ENCODE assay signal across 21 cellular contexts in genomic region chr19:9054768-9055167, GRCh38. TPM values are rescaled to one million over a fixed set of nuclear protein-coding genes. Genes with fewer than 3 reads are reported as not detected.
DNase-seq lines count a peak whose midpoint lies in the region; ATAC-seq and TF ChIP-seq lines count a peak whose summit lies in the region.
"Had no signal": no experiment of that assay in that cellular context is flagged by ENCODE, and none has a peak within 500 bp of the region (broad histone marks: within the 10 kb centered on the region; RNA-seq: fewer than 3 reads in every experiment).

No MANE protein-coding gene starts in this region.

- H4K20me1 ChIP-seq in PC-9 (ENCODE audit: insufficient read depth): no peaks in the 10 kb centered on the region
- no peaks in the 10 kb centered on the region for H4K20me1 ChIP-seq in hepatocyte (ENCODE audit: insufficient read depth, poor library complexity, severe bottlenecking)

- H3K4me2 ChIP-seq in PC-9: peak overlapping the region; percentile 71
- H3K4me2 ChIP-seq in hepatocyte: peak overlapping the region; percentile 25

- WGBS in hepatocyte (ENCODE audit: low lambda C conversion rate, missing lambda C conversion rate): 5% methylated on average over 5 of the region's 8 CpGs

- H3K27me3 ChIP-seq in H7 (ENCODE audit: control insufficient read depth, insufficient read depth, low read length) (no peaks in the 10 kb centered on the region), PC-9 (ENCODE audit: insufficient read depth, low read depth) (no peaks in the 10 kb centered on the region), hepatocyte (no peaks in the 10 kb centered on the region)
- H3K27me3 ChIP-seq: neutrophil, tibial nerve had no signal

- ATAC-seq in GM18511 (IDR thresholded peaks at IDR 0.05; ENCODE audit: unreplicated experiment) (no peak), GM18909 (IDR thresholded peaks at IDR 0.05; ENCODE audit: poor library complexity, unreplicated experiment) (no peak), HG02973 (IDR thresholded peaks at IDR 0.05; ENCODE audit: unreplicated experiment) (no peak), GM18868 (IDR thresholded peaks at IDR 0.05; ENCODE audit: unreplicated experiment) (no peak)
- ATAC-seq: sciatic nerve had no signal

- peaks cover 73% of the 10 kb centered on the region for H3K4me1 ChIP-seq in PC-9 (replicated peaks; ENCODE audit: insufficient read depth)
- no peaks in the 10 kb centered on the region for H3K4me1 ChIP-seq in hepatocyte (ENCODE audit: insufficient read depth)
- H3K4me1 ChIP-seq: tibial nerve had no signal

- no peak overlapping the region for H3K4me3 ChIP-seq in H7 (ENCODE audit: insufficient read depth, low read depth, low read length)
- peak overlapping the region; percentile 35; the same call in 1 of the 2 replicates for H3K4me3 ChIP-seq in PC-9
- H3K4me3 ChIP-seq in hepatocyte: no peak overlapping the region
- H3K4me3 ChIP-seq: lung, tibial nerve had no signal

- no peaks in the 10 kb centered on the region for H3K27me3 Mint-ChIP-seq in progenitor cell of endocrine pancreas

- TF ChIP-seq CTCF in PC-9 (conservative IDR thresholded peaks at IDR 0.05) (no peak), hepatocyte (IDR thresholded peaks at IDR 0.05; ENCODE audit: poor library complexity) (no peak), progenitor cell of endocrine pancreas (IDR thresholded peaks at IDR 0.05; ENCODE audit: unreplicated experiment) (no peak)

- H3K4me1 Mint-ChIP-seq in progenitor cell of endocrine pancreas (ENCODE audit: low read depth): peaks cover 14% of the 10 kb centered on the region

- H3K79me2 ChIP-seq in PC-9 (ENCODE audit: low read depth) (no peaks in the 10 kb centered on the region), hepatocyte (no peaks in the 10 kb centered on the region)

- H3K27ac Mint-ChIP-seq in progenitor cell of endocrine pancreas: peak overlapping the region; percentile 71

- H3K9me2 ChIP-seq in PC-9 (ENCODE audit: insufficient read depth): no peaks in the 10 kb centered on the region
- no peaks in the 10 kb centered on the region for H3K9me2 ChIP-seq in hepatocyte (replicated peaks; ENCODE audit: insufficient read depth)

- H3K9me3 ChIP-seq in PC-9 (ENCODE audit: insufficient read depth, low read depth): no peaks in the 10 kb centered on the region
- H3K9me3 ChIP-seq in hepatocyte (ENCODE audit: low read depth): no peaks in the 10 kb centered on the region
- H3K9me3 ChIP-seq: neutrophil had no signal

- H2AFZ ChIP-seq in PC-9 (no peak overlapping the region), hepatocyte (no peak overlapping the region)

- H3K27ac ChIP-seq in PC-9 (peak overlapping the region; percentile 92), hepatocyte (peak overlapping the region; percentile 73)
- H3K27ac ChIP-seq: HL-60, neutrophil, tibial nerve had no signal

- peaks cover 64% of the 10 kb centered on the region for H3F3A ChIP-seq in PC-9 (ENCODE audit: insufficient read depth, low read depth)

- H3K9me3 Mint-ChIP-seq in progenitor cell of endocrine pancreas (ENCODE audit: low read depth): no peaks in the 10 kb centered on the region

- H3K36me3 Mint-ChIP-seq in progenitor cell of endocrine pancreas (ENCODE audit: insufficient read depth): no peaks in the 10 kb centered on the region
- H3K36me3 Mint-ChIP-seq: brain had no signal

- DNase-seq in H7 (peak; percentile 56), PC-9 (peak; percentile 90 to 98), hepatocyte (ENCODE audit: low spot score) (peak; percentile 66), progenitor cell of endocrine pancreas (ENCODE audit: low spot score, unreplicated experiment) (no peak)
- DNase-seq: activated CD4-positive, CD25-positive, alpha-beta regulatory T cell treated with anti-CD3 and anti-CD28 coated beads, Interleukin-2, amount 50 U/mL, for 72 hours; activated naive CD4-positive, alpha-beta T cell treated with anti-CD3 and anti-CD28 coated beads, Interleukin-2, amount 50 U/mL, for 16 hours; HCEC 1CT; NCI-H146; stimulated activated CD4-positive, alpha-beta T cell treated with anti-CD3 and anti-CD28 coated beads, Interleukin-2, amount 100 ng/mL, for 48 hours had no signal

- CTCF ChIA-PET in PC-9 (lab: Charles Lee): interaction anchor here (0.6 to 0.9 kb wide), 2 partner anchors 15 to 1108 kb away, joined by 3 to 7 read pairs; no protein-coding TSS in a partner anchor

- POLR2A ChIA-PET in PC-9 (lab: Charles Lee; ENCODE audit: unreplicated experiment): interaction anchor here (0.6 to 1.8 kb wide), 11 partner anchors 11 to 1953 kb away, joined by 3 to 26 read pairs (median 7); partner anchors contain the start of gene MUC16

- H3K36me3 ChIP-seq in H7 (replicated peaks; ENCODE audit: control insufficient read depth, insufficient read depth, low read length) (no peaks in the 10 kb centered on the region), PC-9 (ENCODE audit: low read depth) (no peaks in the 10 kb centered on the region), hepatocyte (replicated peaks; ENCODE audit: insufficient read depth, low read depth) (no peaks in the 10 kb centered on the region)
- H3K36me3 ChIP-seq: neutrophil, tibial nerve had no signal

- H3K4me3 Mint-ChIP-seq in progenitor cell of endocrine pancreas (ENCODE audit: low read depth): no peak overlapping the region
- H3K4me3 Mint-ChIP-seq: brain had no signal

- BruUV-seq in PC-9 (replicated peaks; lab: Mats Ljungman, UMichigan): no TSS peak

- intact Hi-C loops in PC-9 (cut with micrococcal nuclease; ENCODE audit: unreplicated experiment): loop anchor here (1.0 kb wide), 6 partner anchors 14 to 44 kb away; partner anchors contain the start of gene MUC16

RNA-seq across cellular contexts. Expression of gene OR1M1, which starts 32.1 kb away (rescaled TPM):
- total RNA-seq in H7 (2014; rRNA removed; shearing (Covaris generic)): not detected in 2 replicates
- total RNA-seq in PC-9 (2021) (not detected in 2 replicates), hepatocyte (not detected in 2 replicates), progenitor cell of endocrine pancreas (not detected in 2 replicates)
- not detected in 2 replicates for polyA plus RNA-seq in hepatocyte
- total RNA-seq: dermis microvascular lymphatic vessel endothelial cell; lung; sciatic nerve; T-helper 1 cell treated with Interleukin-12 subunit alpha and Interleukin-12 subunit beta and Interleukin-4 antibody, amounts not matched to agents 30 ng/mL and 1 ng/mL, for 36 hours had no signal

RNA-seq across cellular contexts. Expression of gene MUC16, which starts 44.6 kb away (rescaled TPM):
- not detected in 2 replicates for total RNA-seq in H7 (2014; rRNA removed; shearing (Covaris generic))
- total RNA-seq in PC-9 (2021): 75.0 and 85.0 TPM in 2 replicates
- total RNA-seq in hepatocyte: 2.5 and 3.2 TPM in 2 replicates
- polyA plus RNA-seq in hepatocyte: 1.3 and 5.6 TPM in 2 replicates
- total RNA-seq in progenitor cell of endocrine pancreas: 0.31 and 0.43 TPM in 2 replicates
- total RNA-seq: dermis microvascular lymphatic vessel endothelial cell; T-helper 1 cell treated with Interleukin-12 subunit alpha and Interleukin-12 subunit beta and Interleukin-4 antibody, amounts not matched to agents 30 ng/mL and 1 ng/mL, for 36 hours had no signal

RNA-seq across cellular contexts. Expression of gene OR7G2, which starts 52.5 kb away (rescaled TPM):
- not detected in 2 replicates for total RNA-seq in H7 (2014; rRNA removed; shearing (Covaris generic))
- total RNA-seq in PC-9 (2021) (not detected in 2 replicates), hepatocyte (not detected in 2 replicates), progenitor cell of endocrine pancreas (not detected in 2 replicates)
- polyA plus RNA-seq in hepatocyte: not detected in 2 replicates
- total RNA-seq: dermis microvascular lymphatic vessel endothelial cell; lung; sciatic nerve; T-helper 1 cell treated with Interleukin-12 subunit alpha and Interleukin-12 subunit beta and Interleukin-4 antibody, amounts not matched to agents 30 ng/mL and 1 ng/mL, for 36 hours; tibial nerve had no signal
- polyA plus RNA-seq: lung had no signal

Comparison
In these comparisons a context has a peak if more than half of its experiments do, and no peak if none do; other contexts are left out.
1. RNA of gene MUC16, which starts 44.6 kb away (total RNA-seq): 75.0 to 85.0 TPM in PC-9; 2.5 to 3.2 TPM in hepatocyte, 0.31 to 0.43 TPM in progenitor cell of endocrine pancreas and not detected in H7; every median in the first group is over 10 times any median in the second.